1 cellular context compared by ENCODE assay signal in the genomic region with DNA sequence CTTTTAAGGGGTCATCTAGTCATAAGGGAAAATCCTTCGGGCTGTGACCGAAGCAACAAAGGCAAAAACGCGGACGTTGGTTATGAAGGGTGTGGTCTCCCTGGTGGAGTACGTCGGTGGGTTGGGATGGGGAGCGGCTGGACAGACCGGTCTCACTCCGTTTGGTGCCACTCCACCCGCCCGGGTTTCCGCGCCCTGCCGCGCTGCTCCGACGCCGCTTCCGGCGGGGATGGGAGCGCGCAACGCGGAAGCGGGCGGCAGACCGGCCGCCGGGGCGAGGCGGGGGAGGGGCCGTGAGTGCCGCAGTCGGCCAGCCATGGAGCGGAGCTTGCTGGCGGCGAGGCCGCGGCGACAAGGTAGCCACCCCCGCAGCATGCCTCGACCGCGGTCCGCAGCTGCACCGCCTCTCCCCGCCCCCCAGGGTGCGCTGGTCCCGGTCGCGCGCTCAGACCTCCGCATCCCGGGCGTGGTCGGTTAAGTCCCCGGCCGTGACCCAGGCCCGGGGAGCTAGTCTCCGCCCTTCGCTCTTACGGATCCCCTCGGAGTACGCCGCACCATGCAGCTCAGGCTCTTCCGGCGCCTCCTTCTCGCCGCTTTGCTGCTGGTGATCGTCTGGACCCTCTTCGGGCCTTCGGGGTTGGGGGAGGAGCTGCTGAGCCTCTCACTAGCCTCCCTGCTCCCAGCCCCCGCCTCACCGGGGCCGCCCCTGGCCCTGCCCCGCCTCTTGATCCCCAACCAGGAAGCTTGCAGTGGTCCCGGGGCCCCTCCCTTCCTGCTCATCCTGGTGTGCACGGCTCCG.
TF ChIP-seq lines count a peak whose summit lies in the region.

A gene with protein sequence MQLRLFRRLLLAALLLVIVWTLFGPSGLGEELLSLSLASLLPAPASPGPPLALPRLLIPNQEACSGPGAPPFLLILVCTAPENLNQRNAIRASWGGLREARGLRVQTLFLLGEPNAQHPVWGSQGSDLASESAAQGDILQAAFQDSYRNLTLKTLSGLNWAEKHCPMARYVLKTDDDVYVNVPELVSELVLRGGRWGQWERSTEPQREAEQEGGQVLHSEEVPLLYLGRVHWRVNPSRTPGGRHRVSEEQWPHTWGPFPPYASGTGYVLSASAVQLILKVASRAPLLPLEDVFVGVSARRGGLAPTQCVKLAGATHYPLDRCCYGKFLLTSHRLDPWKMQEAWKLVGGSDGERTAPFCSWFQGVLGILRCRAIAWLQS (plus strand): TSS at position 260 of the 799 bp plus-strand sequence. CDS start 297 bp downstream, at position 557.

TF ChIP-seq in K562, 482 proteins besides CTCF, POLR2A, EP300 and RAD21 (continued from another document and continues in another):
- TF ChIP-seq, protein P1, sequence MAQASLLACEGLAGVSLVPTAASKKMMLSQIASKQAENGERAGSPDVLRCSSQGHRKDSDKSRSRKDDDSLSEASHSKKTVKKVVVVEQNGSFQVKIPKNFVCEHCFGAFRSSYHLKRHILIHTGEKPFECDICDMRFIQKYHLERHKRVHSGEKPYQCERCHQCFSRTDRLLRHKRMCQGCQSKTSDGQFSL (CRISPR knock-in tag; IDR thresholded peaks at IDR 0.05) = peak; percentile 77
- TF ChIP-seq, protein P1 (tag; IDR thresholded peaks at IDR 0.05) = no peak; a peak in 1 of 4 replicates
- TF ChIP-seq ZNF584 (CRISPR knock-in tag; IDR thresholded peaks at IDR 0.05; ENCODE audit: low read depth) (no peak), DIDO1 (tag; IDR thresholded peaks at IDR 0.05; ENCODE audit: low read depth) (no peak), MTA2 (IDR thresholded peaks at IDR 0.05; ENCODE audit: low read depth) (no peak), CBX5 (IDR thresholded peaks at IDR 0.05; ENCODE audit: borderline replicate concordance, low read depth) (no peak), ARNT (IDR thresholded peaks at IDR 0.05) (no peak), MYC (IDR thresholded peaks at IDR 0.05; ENCODE audit: low read depth, low read length) (peak; percentile 95), MYC (CRISPR knock-in tag; IDR thresholded peaks at IDR 0.05; ENCODE audit: borderline replicate concordance, low read depth) (peak; percentile 28; the same call in 1 of the 2 replicates), PHF8 (IDR thresholded peaks at IDR 0.05; ENCODE audit: borderline replicate concordance, low read length) (peak; percentile 52; the same call in 1 of the 2 replicates), LCOR (CRISPR knock-in tag; IDR thresholded peaks at IDR 0.05) (peak; percentile 61; the same call in 1 of the 2 replicates), ZFP36 (IDR thresholded peaks at IDR 0.05; ENCODE audit: low read depth, low read length, partially characterized antibody) (peak; percentile 4), ZNF75A (CRISPR knock-in tag; IDR thresholded peaks at IDR 0.05) (no peak), ZNF140 (CRISPR knock-in tag; IDR thresholded peaks at IDR 0.05) (no peak), DDX20 (tag; IDR thresholded peaks at IDR 0.05; ENCODE audit: low read depth) (no peak), PHB2 (IDR thresholded peaks at IDR 0.05; ENCODE audit: low read depth) (no peak), MAFG (tag; conservative IDR thresholded peaks at IDR 0.05) (no peak), FUS (optimal IDR thresholded peaks at IDR 0.05; ENCODE audit: low read depth, low read length) (peak; percentile 100), HDAC8 (tag; IDR thresholded peaks at IDR 0.05) (no peak), ZNF134 (CRISPR knock-in tag; conservative IDR thresholded peaks at IDR 0.05) (no peak), POLR3G (IDR thresholded peaks at IDR 0.05; ENCODE audit: extremely low read depth, insufficient read length, insufficient replicate concordance) (no peak), CREB1 (IDR thresholded peaks at IDR 0.05) (peak; percentile 70), CREB1 (CRISPR knock-in tag; IDR thresholded peaks at IDR 0.05) (peak; percentile 85), NFE2L1 (tag; IDR thresholded peaks at IDR 0.05; ENCODE audit: borderline replicate concordance, low read depth) (no peak), NFYB (IDR thresholded peaks at IDR 0.05; ENCODE audit: extremely low read depth, insufficient read length) (no peak), DNMT1 (IDR thresholded peaks at IDR 0.05) (no peak), ETS2 (tag; IDR thresholded peaks at IDR 0.05; ENCODE audit: borderline replicate concordance, poor library complexity, severe bottlenecking) (no peak), ZNF830 (CRISPR knock-in tag; IDR thresholded peaks at IDR 0.05) (peak; percentile 88), ZFP30 (CRISPR knock-in tag; IDR thresholded peaks at IDR 0.05; ENCODE audit: borderline replicate concordance) (no peak)
- TF ChIP-seq, protein P2, sequence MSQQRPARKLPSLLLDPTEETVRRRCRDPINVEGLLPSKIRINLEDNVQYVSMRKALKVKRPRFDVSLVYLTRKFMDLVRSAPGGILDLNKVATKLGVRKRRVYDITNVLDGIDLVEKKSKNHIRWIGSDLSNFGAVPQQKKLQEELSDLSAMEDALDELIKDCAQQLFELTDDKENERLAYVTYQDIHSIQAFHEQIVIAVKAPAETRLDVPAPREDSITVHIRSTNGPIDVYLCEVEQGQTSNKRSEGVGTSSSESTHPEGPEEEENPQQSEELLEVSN (IDR thresholded peaks at IDR 0.05; ENCODE audit: borderline replicate concordance in 1 of 2, extremely low read depth in 1 of 2, insufficient read depth in 1 of 2, insufficient read length in 1 of 2, low read depth in 1 of 2, low read length in 1 of 2, poor library complexity in 1 of 2, severe bottlenecking in 1 of 2) = peak; percentile 71 to 78
- TF ChIP-seq, protein P3, sequence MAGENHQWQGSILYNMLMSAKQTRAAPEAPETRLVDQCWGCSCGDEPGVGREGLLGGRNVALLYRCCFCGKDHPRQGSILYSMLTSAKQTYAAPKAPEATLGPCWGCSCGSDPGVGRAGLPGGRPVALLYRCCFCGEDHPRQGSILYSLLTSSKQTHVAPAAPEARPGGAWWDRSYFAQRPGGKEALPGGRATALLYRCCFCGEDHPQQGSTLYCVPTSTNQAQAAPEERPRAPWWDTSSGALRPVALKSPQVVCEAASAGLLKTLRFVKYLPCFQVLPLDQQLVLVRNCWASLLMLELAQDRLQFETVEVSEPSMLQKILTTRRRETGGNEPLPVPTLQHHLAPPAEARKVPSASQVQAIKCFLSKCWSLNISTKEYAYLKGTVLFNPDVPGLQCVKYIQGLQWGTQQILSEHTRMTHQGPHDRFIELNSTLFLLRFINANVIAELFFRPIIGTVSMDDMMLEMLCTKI (IDR thresholded peaks at IDR 0.05; ENCODE audit: partially characterized antibody) = no peak
- TF ChIP-seq, protein P4, sequence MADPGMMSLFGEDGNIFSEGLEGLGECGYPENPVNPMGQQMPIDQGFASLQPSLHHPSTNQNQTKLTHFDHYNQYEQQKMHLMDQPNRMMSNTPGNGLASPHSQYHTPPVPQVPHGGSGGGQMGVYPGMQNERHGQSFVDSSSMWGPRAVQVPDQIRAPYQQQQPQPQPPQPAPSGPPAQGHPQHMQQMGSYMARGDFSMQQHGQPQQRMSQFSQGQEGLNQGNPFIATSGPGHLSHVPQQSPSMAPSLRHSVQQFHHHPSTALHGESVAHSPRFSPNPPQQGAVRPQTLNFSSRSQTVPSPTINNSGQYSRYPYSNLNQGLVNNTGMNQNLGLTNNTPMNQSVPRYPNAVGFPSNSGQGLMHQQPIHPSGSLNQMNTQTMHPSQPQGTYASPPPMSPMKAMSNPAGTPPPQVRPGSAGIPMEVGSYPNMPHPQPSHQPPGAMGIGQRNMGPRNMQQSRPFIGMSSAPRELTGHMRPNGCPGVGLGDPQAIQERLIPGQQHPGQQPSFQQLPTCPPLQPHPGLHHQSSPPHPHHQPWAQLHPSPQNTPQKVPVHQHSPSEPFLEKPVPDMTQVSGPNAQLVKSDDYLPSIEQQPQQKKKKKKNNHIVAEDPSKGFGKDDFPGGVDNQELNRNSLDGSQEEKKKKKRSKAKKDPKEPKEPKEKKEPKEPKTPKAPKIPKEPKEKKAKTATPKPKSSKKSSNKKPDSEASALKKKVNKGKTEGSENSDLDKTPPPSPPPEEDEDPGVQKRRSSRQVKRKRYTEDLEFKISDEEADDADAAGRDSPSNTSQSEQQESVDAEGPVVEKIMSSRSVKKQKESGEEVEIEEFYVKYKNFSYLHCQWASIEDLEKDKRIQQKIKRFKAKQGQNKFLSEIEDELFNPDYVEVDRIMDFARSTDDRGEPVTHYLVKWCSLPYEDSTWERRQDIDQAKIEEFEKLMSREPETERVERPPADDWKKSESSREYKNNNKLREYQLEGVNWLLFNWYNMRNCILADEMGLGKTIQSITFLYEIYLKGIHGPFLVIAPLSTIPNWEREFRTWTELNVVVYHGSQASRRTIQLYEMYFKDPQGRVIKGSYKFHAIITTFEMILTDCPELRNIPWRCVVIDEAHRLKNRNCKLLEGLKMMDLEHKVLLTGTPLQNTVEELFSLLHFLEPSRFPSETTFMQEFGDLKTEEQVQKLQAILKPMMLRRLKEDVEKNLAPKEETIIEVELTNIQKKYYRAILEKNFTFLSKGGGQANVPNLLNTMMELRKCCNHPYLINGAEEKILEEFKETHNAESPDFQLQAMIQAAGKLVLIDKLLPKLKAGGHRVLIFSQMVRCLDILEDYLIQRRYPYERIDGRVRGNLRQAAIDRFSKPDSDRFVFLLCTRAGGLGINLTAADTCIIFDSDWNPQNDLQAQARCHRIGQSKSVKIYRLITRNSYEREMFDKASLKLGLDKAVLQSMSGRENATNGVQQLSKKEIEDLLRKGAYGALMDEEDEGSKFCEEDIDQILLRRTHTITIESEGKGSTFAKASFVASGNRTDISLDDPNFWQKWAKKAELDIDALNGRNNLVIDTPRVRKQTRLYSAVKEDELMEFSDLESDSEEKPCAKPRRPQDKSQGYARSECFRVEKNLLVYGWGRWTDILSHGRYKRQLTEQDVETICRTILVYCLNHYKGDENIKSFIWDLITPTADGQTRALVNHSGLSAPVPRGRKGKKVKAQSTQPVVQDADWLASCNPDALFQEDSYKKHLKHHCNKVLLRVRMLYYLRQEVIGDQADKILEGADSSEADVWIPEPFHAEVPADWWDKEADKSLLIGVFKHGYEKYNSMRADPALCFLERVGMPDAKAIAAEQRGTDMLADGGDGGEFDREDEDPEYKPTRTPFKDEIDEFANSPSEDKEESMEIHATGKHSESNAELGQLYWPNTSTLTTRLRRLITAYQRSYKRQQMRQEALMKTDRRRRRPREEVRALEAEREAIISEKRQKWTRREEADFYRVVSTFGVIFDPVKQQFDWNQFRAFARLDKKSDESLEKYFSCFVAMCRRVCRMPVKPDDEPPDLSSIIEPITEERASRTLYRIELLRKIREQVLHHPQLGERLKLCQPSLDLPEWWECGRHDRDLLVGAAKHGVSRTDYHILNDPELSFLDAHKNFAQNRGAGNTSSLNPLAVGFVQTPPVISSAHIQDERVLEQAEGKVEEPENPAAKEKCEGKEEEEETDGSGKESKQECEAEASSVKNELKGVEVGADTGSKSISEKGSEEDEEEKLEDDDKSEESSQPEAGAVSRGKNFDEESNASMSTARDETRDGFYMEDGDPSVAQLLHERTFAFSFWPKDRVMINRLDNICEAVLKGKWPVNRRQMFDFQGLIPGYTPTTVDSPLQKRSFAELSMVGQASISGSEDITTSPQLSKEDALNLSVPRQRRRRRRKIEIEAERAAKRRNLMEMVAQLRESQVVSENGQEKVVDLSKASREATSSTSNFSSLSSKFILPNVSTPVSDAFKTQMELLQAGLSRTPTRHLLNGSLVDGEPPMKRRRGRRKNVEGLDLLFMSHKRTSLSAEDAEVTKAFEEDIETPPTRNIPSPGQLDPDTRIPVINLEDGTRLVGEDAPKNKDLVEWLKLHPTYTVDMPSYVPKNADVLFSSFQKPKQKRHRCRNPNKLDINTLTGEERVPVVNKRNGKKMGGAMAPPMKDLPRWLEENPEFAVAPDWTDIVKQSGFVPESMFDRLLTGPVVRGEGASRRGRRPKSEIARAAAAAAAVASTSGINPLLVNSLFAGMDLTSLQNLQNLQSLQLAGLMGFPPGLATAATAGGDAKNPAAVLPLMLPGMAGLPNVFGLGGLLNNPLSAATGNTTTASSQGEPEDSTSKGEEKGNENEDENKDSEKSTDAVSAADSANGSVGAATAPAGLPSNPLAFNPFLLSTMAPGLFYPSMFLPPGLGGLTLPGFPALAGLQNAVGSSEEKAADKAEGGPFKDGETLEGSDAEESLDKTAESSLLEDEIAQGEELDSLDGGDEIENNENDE (IDR thresholded peaks at IDR 0.05; ENCODE audit: low read depth, low read length) = peak; percentile 82
- TF ChIP-seq, protein P5, sequence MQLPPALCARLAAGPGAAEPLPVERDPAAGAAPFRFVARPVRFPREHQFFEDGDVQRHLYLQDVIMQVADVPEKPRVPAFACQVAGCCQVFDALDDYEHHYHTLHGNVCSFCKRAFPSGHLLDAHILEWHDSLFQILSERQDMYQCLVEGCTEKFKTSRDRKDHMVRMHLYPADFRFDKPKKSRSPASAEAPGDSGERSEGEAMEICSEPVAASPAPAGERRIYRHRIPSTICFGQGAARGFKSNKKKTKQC (CRISPR knock-in tag; IDR thresholded peaks at IDR 0.05) = no peak
- TF ChIP-seq, protein P6, sequence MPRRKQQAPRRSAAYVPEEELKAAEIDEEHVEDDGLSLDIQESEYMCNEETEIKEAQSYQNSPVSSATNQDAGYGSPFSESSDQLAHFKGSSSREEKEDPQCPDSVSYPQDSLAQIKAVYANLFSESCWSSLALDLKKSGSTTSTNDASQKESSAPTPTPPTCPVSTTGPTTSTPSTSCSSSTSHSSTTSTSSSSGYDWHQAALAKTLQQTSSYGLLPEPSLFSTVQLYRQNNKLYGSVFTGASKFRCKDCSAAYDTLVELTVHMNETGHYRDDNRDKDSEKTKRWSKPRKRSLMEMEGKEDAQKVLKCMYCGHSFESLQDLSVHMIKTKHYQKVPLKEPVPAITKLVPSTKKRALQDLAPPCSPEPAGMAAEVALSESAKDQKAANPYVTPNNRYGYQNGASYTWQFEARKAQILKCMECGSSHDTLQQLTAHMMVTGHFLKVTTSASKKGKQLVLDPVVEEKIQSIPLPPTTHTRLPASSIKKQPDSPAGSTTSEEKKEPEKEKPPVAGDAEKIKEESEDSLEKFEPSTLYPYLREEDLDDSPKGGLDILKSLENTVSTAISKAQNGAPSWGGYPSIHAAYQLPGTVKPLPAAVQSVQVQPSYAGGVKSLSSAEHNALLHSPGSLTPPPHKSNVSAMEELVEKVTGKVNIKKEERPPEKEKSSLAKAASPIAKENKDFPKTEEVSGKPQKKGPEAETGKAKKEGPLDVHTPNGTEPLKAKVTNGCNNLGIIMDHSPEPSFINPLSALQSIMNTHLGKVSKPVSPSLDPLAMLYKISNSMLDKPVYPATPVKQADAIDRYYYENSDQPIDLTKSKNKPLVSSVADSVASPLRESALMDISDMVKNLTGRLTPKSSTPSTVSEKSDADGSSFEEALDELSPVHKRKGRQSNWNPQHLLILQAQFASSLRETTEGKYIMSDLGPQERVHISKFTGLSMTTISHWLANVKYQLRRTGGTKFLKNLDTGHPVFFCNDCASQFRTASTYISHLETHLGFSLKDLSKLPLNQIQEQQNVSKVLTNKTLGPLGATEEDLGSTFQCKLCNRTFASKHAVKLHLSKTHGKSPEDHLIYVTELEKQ (CRISPR knock-in tag; IDR thresholded peaks at IDR 0.05) = no peak
- TF ChIP-seq, protein P7, sequence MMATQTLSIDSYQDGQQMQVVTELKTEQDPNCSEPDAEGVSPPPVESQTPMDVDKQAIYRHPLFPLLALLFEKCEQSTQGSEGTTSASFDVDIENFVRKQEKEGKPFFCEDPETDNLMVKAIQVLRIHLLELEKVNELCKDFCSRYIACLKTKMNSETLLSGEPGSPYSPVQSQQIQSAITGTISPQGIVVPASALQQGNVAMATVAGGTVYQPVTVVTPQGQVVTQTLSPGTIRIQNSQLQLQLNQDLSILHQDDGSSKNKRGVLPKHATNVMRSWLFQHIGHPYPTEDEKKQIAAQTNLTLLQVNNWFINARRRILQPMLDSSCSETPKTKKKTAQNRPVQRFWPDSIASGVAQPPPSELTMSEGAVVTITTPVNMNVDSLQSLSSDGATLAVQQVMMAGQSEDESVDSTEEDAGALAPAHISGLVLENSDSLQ (IDR thresholded peaks at IDR 0.05) = no peak
